Comparison of ENCODE assay signal across 27 cellular contexts in the genomic region with DNA sequence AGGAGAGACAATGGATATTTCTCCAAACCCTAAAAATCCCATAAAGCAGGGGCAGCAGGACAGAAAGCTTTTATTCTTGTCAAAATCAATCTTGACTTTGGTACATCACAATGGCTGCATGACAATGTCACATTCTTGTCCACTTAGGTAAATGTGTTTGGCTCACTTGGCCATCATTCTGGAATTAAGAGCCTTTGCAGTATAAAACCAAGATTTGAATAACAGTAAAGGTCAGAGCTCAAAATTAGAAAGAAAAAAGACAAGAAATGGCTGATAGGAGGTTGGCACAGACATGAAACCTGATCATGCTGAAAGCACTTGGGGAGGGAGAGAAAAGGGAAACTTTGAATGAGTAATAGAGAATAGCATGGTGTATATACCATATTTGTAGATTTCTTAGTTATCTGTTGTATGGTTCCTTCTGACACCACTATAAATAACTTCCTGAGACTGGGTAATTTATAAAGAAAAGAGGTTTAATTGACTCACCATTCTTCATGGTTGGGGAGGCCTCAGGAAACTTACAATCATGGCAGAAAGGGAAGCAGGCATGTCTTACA.
DNase-seq lines count a peak whose midpoint lies in the region; ATAC-seq, FAIRE-seq and TF ChIP-seq lines count a peak whose summit lies in the region.
"Had no signal": no experiment of that assay in that cellular context is flagged by ENCODE, and none has a peak within 500 bp of the region (broad histone marks: within the 10 kb centered on the region; RNA-seq: fewer than 3 reads in every experiment).

No MANE protein-coding gene starts in this region.

- DNase-seq in activated CD4-positive, CD25-positive, alpha-beta regulatory T cell (lab: John Stamatoyannopoulos, UW), result no peak
- DNase-seq in T-helper 17 cell (no peak), GM10266 (ENCODE audit: extremely low spot score) (no peak), GM12891 (ENCODE audit: insufficient read length, low spot score) (no peak)
- no peak for DNase-seq in effector CD4-positive, alpha-beta T cell
- DNase-seq: activated CD4-positive, alpha-beta T cell treated with anti-CD3 and anti-CD28 coated beads for 4 hours; activated naive CD8-positive, alpha-beta T cell treated with anti-CD3 and anti-CD28 coated beads, Interleukin-2, amount 10 ng/mL, durations not matched to agents 7 days and 5 days; CD4-positive, CD25-positive, alpha-beta regulatory T cell; glutamatergic neuron; KG1; left cardiac atrium; NCI-H1436; NCI-H446; SIG-M5; sigmoid colon; SW 1271; trophoblast cell had no signal

- H3K4me3 Mint-ChIP-seq in T-helper 17 cell, result no peak overlapping the region
- no peak overlapping the region for H3K4me3 Mint-ChIP-seq in stimulated activated memory B cell treated with anti-CD40 and anti-IgM and Interleukin-4, amounts not matched to agents 10 μg/mL and 1 μg/mL and 100 μg/mL, for 72 hours
- H3K4me3 Mint-ChIP-seq: activated naive CD8-positive, alpha-beta T cell treated with anti-CD3 and anti-CD28 coated beads, Interleukin-2, amount 10 ng/mL, durations not matched to agents 7 days and 5 days; CD4-positive, CD25-positive, alpha-beta regulatory T cell; memory B cell had no signal

- H3K27me3 Mint-ChIP-seq in T-helper 17 cell, result no peaks in the 10 kb centered on the region
- no peaks in the 10 kb centered on the region for H3K27me3 Mint-ChIP-seq in stimulated activated memory B cell treated with anti-CD40 and anti-IgM and Interleukin-4, amounts not matched to agents 10 μg/mL and 1 μg/mL and 100 μg/mL, for 72 hours
- H3K27me3 Mint-ChIP-seq: activated naive CD8-positive, alpha-beta T cell treated with anti-CD3 and anti-CD28 coated beads, Interleukin-2, amount 10 ng/mL, durations not matched to agents 7 days and 5 days; CD4-positive, CD25-positive, alpha-beta regulatory T cell; memory B cell; progenitor cell of endocrine pancreas had no signal

- peak overlapping the region; percentile 1 for H3K27ac Mint-ChIP-seq in T-helper 17 cell
- no peak overlapping the region for H3K27ac Mint-ChIP-seq in stimulated activated memory B cell treated with anti-CD40 and anti-IgM and Interleukin-4, amounts not matched to agents 10 μg/mL and 1 μg/mL and 100 μg/mL, for 72 hours
- H3K27ac Mint-ChIP-seq: activated naive CD8-positive, alpha-beta T cell treated with anti-CD3 and anti-CD28 coated beads, Interleukin-2, amount 10 ng/mL, durations not matched to agents 7 days and 5 days; activated T-helper 2 cell treated with anti-CD3 and anti-CD28 coated beads, Interferon-gamma antibody, Interleukin-2, Interleukin-4, amounts not matched to agents 10 μg/mL and 5 μg/mL and 100 μg/mL, durations not matched to agents 14 hours and 24 hours and 36 hours; CD4-positive, CD25-positive, alpha-beta regulatory T cell; memory B cell; progenitor cell of endocrine pancreas had no signal

- ATAC-seq in activated CD4-positive, CD25-positive, alpha-beta regulatory T cell treated with anti-CD3 and anti-CD28 coated beads, Interleukin-2, amount 50 U/mL, for 24 hours, result peak; percentile 17 to 27
- ATAC-seq in HG02852 (IDR thresholded peaks at IDR 0.05; ENCODE audit: unreplicated experiment) (peak; percentile 53), T-helper 17 cell (no peak)
- ATAC-seq in stimulated activated memory B cell treated with anti-CD40 and anti-IgM and Interleukin-4, amounts not matched to agents 10 μg/mL and 1 μg/mL and 100 μg/mL, for 72 hours, result peak; percentile 62
- ATAC-seq: HCT116, left cardiac atrium, Panc1 had no signal

- FAIRE-seq in GM12891 (lab: Jason Lieb, UNC), result no peak
- FAIRE-seq: D721Med had no signal

- H3K4me1 Mint-ChIP-seq in T-helper 17 cell, result peaks cover 2% of the 10 kb centered on the region
- H3K4me1 Mint-ChIP-seq in stimulated activated memory B cell treated with anti-CD40 and anti-IgM and Interleukin-4, amounts not matched to agents 10 μg/mL and 1 μg/mL and 100 μg/mL, for 72 hours, result no peaks in the 10 kb centered on the region
- H3K4me1 Mint-ChIP-seq: activated naive CD8-positive, alpha-beta T cell treated with anti-CD3 and anti-CD28 coated beads, Interleukin-2, amount 10 ng/mL, durations not matched to agents 7 days and 5 days; CD4-positive, CD25-positive, alpha-beta regulatory T cell had no signal

- H3K36me3 Mint-ChIP-seq in T-helper 17 cell (ENCODE audit: low read depth), result peaks cover 3% of the 10 kb centered on the region
- H3K36me3 Mint-ChIP-seq in stimulated activated memory B cell treated with anti-CD40 and anti-IgM and Interleukin-4, amounts not matched to agents 10 μg/mL and 1 μg/mL and 100 μg/mL, for 72 hours, result no peaks in the 10 kb centered on the region
- H3K36me3 Mint-ChIP-seq: activated naive CD8-positive, alpha-beta T cell treated with anti-CD3 and anti-CD28 coated beads, Interleukin-2, amount 10 ng/mL, durations not matched to agents 7 days and 5 days; memory B cell had no signal

- no peak for TF ChIP-seq CTCF in GM10266 (IDR thresholded peaks at IDR 0.05; ENCODE audit: control insufficient read depth, insufficient read depth, low read depth, missing control alignments)

- H3K9me3 Mint-ChIP-seq in stimulated activated memory B cell treated with anti-CD40 and anti-IgM and Interleukin-4, amounts not matched to agents 10 μg/mL and 1 μg/mL and 100 μg/mL, for 72 hours, result no peaks in the 10 kb centered on the region
- H3K9me3 Mint-ChIP-seq: activated naive CD8-positive, alpha-beta T cell treated with anti-CD3 and anti-CD28 coated beads, Interleukin-2, amount 10 ng/mL, durations not matched to agents 7 days and 5 days; activated T-helper 2 cell treated with anti-CD3 and anti-CD28 coated beads, Interferon-gamma antibody, Interleukin-2, Interleukin-4, amounts not matched to agents 10 μg/mL and 5 μg/mL and 100 μg/mL, durations not matched to agents 14 hours and 24 hours and 36 hours; memory B cell had no signal

- no peak for TF ChIP-seq POLR2A in GM12891 (IDR thresholded peaks at IDR 0.05; ENCODE audit: low read depth, low read length)

- H3K9me3 ChIP-seq in T-helper 17 cell (ENCODE audit: control insufficient read depth, low read length, poor library complexity, severe bottlenecking), result no peaks in the 10 kb centered on the region
- H3K9me3 ChIP-seq: neutrophil, sigmoid colon had no signal

TF ChIP-seq in GM12891, 5 proteins besides CTCF, POLR2A, EP300 and RAD21:
- no peak for TF ChIP-seq SPI1 (IDR thresholded peaks at IDR 0.05; ENCODE audit: low read depth, low read length)
- TF ChIP-seq POLR2AphosphoS5 (IDR thresholded peaks at IDR 0.05; ENCODE audit: low read depth, low read length), result no peak
TF ChIP-seq in GM12891: peak in this region for 0.
